In the genomic region with DNA sequence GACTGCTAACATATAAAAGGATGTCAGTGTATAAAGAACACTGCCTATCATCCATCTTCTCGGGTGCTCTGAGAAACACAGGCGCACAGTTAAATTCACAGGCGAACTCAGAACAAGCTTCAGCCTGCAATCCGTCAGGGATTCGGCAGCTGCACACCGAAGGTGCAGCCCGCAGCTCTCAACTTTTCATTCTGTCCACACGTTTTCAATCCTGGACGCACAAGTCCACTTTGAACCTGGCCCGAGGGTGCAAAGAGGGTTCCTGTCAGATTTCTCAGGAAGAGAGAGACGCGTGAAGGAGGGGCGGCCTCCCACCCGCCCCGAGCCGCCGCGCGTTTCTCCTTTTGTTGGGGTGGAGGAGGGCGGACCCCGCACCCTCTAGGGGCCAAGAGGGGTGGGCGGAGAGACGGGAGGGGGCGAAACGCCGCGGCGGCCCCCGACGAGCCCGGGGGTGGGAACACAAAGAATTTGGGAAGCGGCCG, we compare ENCODE assay signal across 8 cellular contexts. TPM values are rescaled to one million over a fixed set of nuclear protein-coding genes. Genes with fewer than 3 reads are reported as not detected.
DNase-seq lines count a peak whose midpoint lies in the region; ATAC-seq and TF ChIP-seq lines count a peak whose summit lies in the region.

No MANE protein-coding gene starts in this region.

- H3K4me1 ChIP-seq in esophagus (ENCODE audit: control insufficient read depth in 2 of 2, insufficient read depth in 2 of 2, low read length in 1 of 2) (peaks cover 2 to 6% of the 10 kb centered on the region in 2 donors), mucosa of stomach (ENCODE audit: control insufficient read depth, insufficient read depth, low read length) (peaks cover 47% of the 10 kb centered on the region), suprapubic skin (peaks cover 52% of the 10 kb centered on the region)

- no peaks in the 10 kb centered on the region for H3K9me3 ChIP-seq in esophagus (ENCODE audit: control insufficient read depth in 2 of 2, insufficient read depth in 1 of 2, low read depth in 1 of 2, low read length in 1 of 2)
- no peaks in the 10 kb centered on the region for H3K9me3 ChIP-seq in mucosa of stomach (ENCODE audit: control insufficient read depth, low read length)
- H3K9me3 ChIP-seq in suprapubic skin: no peaks in the 10 kb centered on the region

- H3K36me3 ChIP-seq in esophagus (ENCODE audit: control insufficient read depth in 2 of 2, insufficient read depth in 2 of 2, low read length in 1 of 2) (no peaks in the 10 kb centered on the region), mucosa of stomach (ENCODE audit: control insufficient read depth, insufficient read depth, low read length) (no peaks in the 10 kb centered on the region), suprapubic skin (no peaks in the 10 kb centered on the region)

- ATAC-seq in HG02840 (IDR thresholded peaks at IDR 0.05; ENCODE audit: low FRiP score, unreplicated experiment): peak; percentile 35
- ATAC-seq in activated CD8-positive, alpha-beta memory T cell treated with anti-CD3 and anti-CD28 coated beads, Interleukin-2, amount 10 ng/mL, durations not matched to agents 7 days and 5 days: peak; percentile 43

- H3K4me3 Mint-ChIP-seq in activated CD8-positive, alpha-beta memory T cell treated with anti-CD3 and anti-CD28 coated beads, Interleukin-2, amount 10 ng/mL, durations not matched to agents 7 days and 5 days: peak overlapping the region; percentile 78

- peaks cover 16% of the 10 kb centered on the region for H3K4me1 Mint-ChIP-seq in activated CD8-positive, alpha-beta memory T cell treated with anti-CD3 and anti-CD28 coated beads, Interleukin-2, amount 10 ng/mL, durations not matched to agents 7 days and 5 days

- no peaks in the 10 kb centered on the region for H3K9me3 Mint-ChIP-seq in activated CD8-positive, alpha-beta memory T cell treated with anti-CD3 and anti-CD28 coated beads, Interleukin-2, amount 10 ng/mL, durations not matched to agents 7 days and 5 days (ENCODE audit: low read depth)

- H3K27ac Mint-ChIP-seq in activated CD8-positive, alpha-beta memory T cell treated with anti-CD3 and anti-CD28 coated beads, Interleukin-2, amount 10 ng/mL, durations not matched to agents 7 days and 5 days: peak overlapping the region; percentile 59

- peak overlapping the region; percentile 85 to 89 for H3K27ac ChIP-seq in esophagus (ENCODE audit: low read depth in 2 of 2, low read length in 1 of 2)
- H3K27ac ChIP-seq in suprapubic skin: peak overlapping the region; percentile 93

- H3K4me3 ChIP-seq in esophagus (ENCODE audit: low read depth in 1 of 2, low read length in 2 of 2) (peak overlapping the region; percentile 70 to 87), mucosa of stomach (ENCODE audit: low read length) (peak overlapping the region; percentile 52), suprapubic skin (peak overlapping the region; percentile 80)

- 1% methylated on average over 29 to 33 of the region's 33 CpGs for WGBS in esophagus, 2 donors
- 2% methylated on average over 32 of the region's 33 CpGs for WGBS in suprapubic skin

- TF ChIP-seq POLR2A in suprapubic skin (IDR thresholded peaks at IDR 0.05): no peak

- H3K27me3 Mint-ChIP-seq in activated CD8-positive, alpha-beta memory T cell treated with anti-CD3 and anti-CD28 coated beads, Interleukin-2, amount 10 ng/mL, durations not matched to agents 7 days and 5 days: peaks cover 20% of the 10 kb centered on the region

- no peak for TF ChIP-seq EP300 in suprapubic skin (IDR thresholded peaks at IDR 0.05)

- peak; percentile 10 for DNase-seq in stimulated activated CD4-positive, alpha-beta T cell treated with anti-CD3 and anti-CD28 coated beads, Interleukin-12 subunit alpha, Interleukin-12 subunit beta, amount 100 ng/mL, for 4 hours
- no peak for DNase-seq in stimulated activated CD4-positive, alpha-beta T cell treated with anti-CD3 and anti-CD28 coated beads, Interleukin-1b, Interleukin-23, amount 100 ng/mL, for 48 hours
- DNase-seq in NCI-H1694 (lab: John Stamatoyannopoulos, UW) (peak; percentile 24), suprapubic skin (ENCODE audit: low spot score in 2 of 2) (peak in 1 of 2 donors; percentile 69)
- peak; percentile 42 for DNase-seq in activated CD8-positive, alpha-beta memory T cell treated with anti-CD3 and anti-CD28 coated beads, Interleukin-2, amount 10 ng/mL, durations not matched to agents 7 days and 5 days

- no peak for TF ChIP-seq CTCF in suprapubic skin (IDR thresholded peaks at IDR 0.05)

- H3K36me3 Mint-ChIP-seq in activated CD8-positive, alpha-beta memory T cell treated with anti-CD3 and anti-CD28 coated beads, Interleukin-2, amount 10 ng/mL, durations not matched to agents 7 days and 5 days: no peaks in the 10 kb centered on the region

- no peaks in the 10 kb centered on the region for H3K27me3 ChIP-seq in esophagus (ENCODE audit: control insufficient read depth in 1 of 2, insufficient read depth in 2 of 2, low read length in 2 of 2)
- H3K27me3 ChIP-seq in mucosa of stomach (ENCODE audit: control insufficient read depth, insufficient read depth, low read length): no peaks in the 10 kb centered on the region
- H3K27me3 ChIP-seq in suprapubic skin: no peaks in the 10 kb centered on the region

- H3K9ac ChIP-seq in mucosa of stomach (ENCODE audit: low read length): peak overlapping the region; percentile 88

- CTCF ChIA-PET in activated CD8-positive, alpha-beta memory T cell treated with anti-CD3 and anti-CD28 coated beads, Interleukin-2, amount 10 ng/mL, durations not matched to agents 7 days and 5 days (lab: Charles Lee): no interaction called here

RNA-seq across cellular contexts. Expression of a gene that starts 0.7 kb away (rescaled TPM):
- 1 to 10 TPM; 6.6 to 7.5 TPM for total RNA-seq in activated CD8-positive, alpha-beta memory T cell treated with anti-CD3 and anti-CD28 coated beads, Interleukin-2, amount 10 ng/mL, durations not matched to agents 7 days and 5 days
- polyA plus RNA-seq in esophagus: 1 to 10 TPM; 4.2 to 4.3 TPM
- total RNA-seq in suprapubic skin: 10 to 100 TPM; 23.4 to 47.0 (median 44.2) TPM
